ENCODE assay signal across 9 cellular contexts in genomic region chr4:187606581-187606980, GRCh38.
DNase-seq lines count a peak whose midpoint lies in the region; ATAC-seq and TF ChIP-seq lines count a peak whose summit lies in the region.
"Had no signal": no experiment of that assay in that cellular context is flagged by ENCODE, and none has a peak within 500 bp of the region (broad histone marks: within the 10 kb centered on the region; RNA-seq: fewer than 3 reads in every experiment).

No MANE protein-coding gene starts in this region.

- no peak for ATAC-seq in sciatic nerve

- H3K4me3 ChIP-seq in SK-N-MC (no peak overlapping the region), foreskin fibroblast (ENCODE audit: low read depth in 1 of 2, low read length in 2 of 2) (no peak overlapping the region)

- H3K36me3 ChIP-seq in SK-N-MC (ENCODE audit: insufficient read depth, low read length) = no peaks in the 10 kb centered on the region

- no peak overlapping the region for H3K9ac ChIP-seq in SK-N-MC (ENCODE audit: insufficient read length)

- DNase-seq in AG08396 (ENCODE audit: low spot score) = peak; percentile 65
- DNase-seq in GM03348 (ENCODE audit: low spot score) = peak; percentile 71
- peak; percentile 35 for DNase-seq in HK-2 (ENCODE audit: unreplicated experiment)
- peak; percentile 12 for DNase-seq in SK-N-MC (ENCODE audit: low read depth, low spot score)
- DNase-seq in foreskin fibroblast = peak; percentile 30 to 61
- DNase-seq in putamen (ENCODE audit: low spot score) = peak; percentile 56
- DNase-seq in NK-92 (lab: John Stamatoyannopoulos, UW; ENCODE audit: unreplicated experiment) = no peak
- DNase-seq in sciatic nerve (ENCODE audit: low spot score) = no peak
- DNase-seq: left cardiac atrium had no signal

- intact Hi-C loops in sciatic nerve (cut with DNase I) = no loop called here

- no peaks in the 10 kb centered on the region for H3K9me3 ChIP-seq in SK-N-MC (ENCODE audit: low read depth, low read length)

- no peak overlapping the region for H3K27ac ChIP-seq in SK-N-MC

- peak; percentile 75 for TF ChIP-seq CTCF in foreskin fibroblast (IDR thresholded peaks at IDR 0.05; ENCODE audit: low read depth, low read length)

Comparison
In these comparisons a context has a peak if more than half of its experiments do, and no peak if none do; other contexts are left out.
1. DNase-seq: peak in AG08396 (single experiment), GM03348 (single experiment), HK-2 (single experiment), SK-N-MC (single experiment), foreskin fibroblast (2 of 2) and putamen (single experiment); none in NK-92 (single experiment) and sciatic nerve (single experiment).